13 cellular contexts compared by ENCODE assay signal in the genomic region with DNA sequence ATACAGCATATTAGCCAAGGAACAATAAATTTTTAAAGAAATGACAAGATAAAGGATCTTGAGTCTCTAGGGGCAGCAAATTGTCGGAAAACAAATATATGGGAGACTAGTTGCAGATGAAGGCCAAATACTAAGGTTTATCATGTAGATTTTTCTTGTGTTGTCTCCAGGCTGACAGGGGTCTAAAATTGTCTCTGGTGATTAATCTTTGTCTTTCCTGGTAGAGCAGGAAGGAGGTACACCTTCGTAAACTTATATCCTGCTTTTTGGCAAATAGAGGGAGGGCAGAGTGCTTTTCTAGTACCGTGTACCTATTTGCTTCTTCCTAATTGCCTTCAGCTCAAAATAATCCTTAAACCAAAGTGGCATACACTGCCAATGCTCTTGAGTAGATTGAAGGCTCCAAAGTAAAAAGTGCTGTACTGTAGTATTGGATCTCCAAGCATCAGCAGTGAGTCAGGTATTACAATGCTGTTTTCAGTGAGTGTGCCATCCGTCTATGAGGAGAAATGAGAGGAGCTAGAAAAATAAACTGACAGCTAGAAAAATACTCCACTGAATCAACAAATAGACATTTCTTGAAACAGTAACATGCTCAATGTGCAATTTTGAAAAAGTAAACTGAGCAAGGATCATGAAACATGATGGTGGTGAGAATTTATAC. TPM values are rescaled to one million over a fixed set of nuclear protein-coding genes. Genes with fewer than 3 reads are reported as not detected.
A peak's percentile ranks its signal among the peaks of the same experiment; 100 is the strongest.
DNase-seq lines count a peak whose midpoint lies in the region; ATAC-seq, FAIRE-seq and TF ChIP-seq lines count a peak whose summit lies in the region.
"Had no signal": no experiment of that assay in that cellular context is flagged by ENCODE, and none has a peak within 500 bp of the region (broad histone marks: within the 10 kb centered on the region; RNA-seq: fewer than 3 reads in every experiment).

No MANE protein-coding gene starts in this region.

- no peak overlapping the region for H3K9ac ChIP-seq in kidney (ENCODE audit: low read length in 2 of 2)

- H3K27ac Mint-ChIP-seq in GM23338: peak overlapping the region; percentile 41; the same call in 1 of the 2 replicates
- H3K27ac Mint-ChIP-seq in activated CD8-positive, alpha-beta T cell treated with anti-CD3 and anti-CD28 coated beads for 36 hours: no peak overlapping the region

- TF ChIP-seq EP300 in stomach (IDR thresholded peaks at IDR 0.05): no peak

- H3K27ac ChIP-seq in GM23338 (ENCODE audit: low read depth): peak overlapping the region; percentile 95
- peak overlapping the region; percentile 66 to 78 for H3K27ac ChIP-seq in kidney (ENCODE audit: low read depth in 2 of 2, low read length in 2 of 2)
- peak overlapping the region in 2 of 5 donors; percentile 97 to 99 for H3K27ac ChIP-seq in stomach
- H3K27ac ChIP-seq: BLaER1 had no signal

- WGBS in stomach, 5 donors: 82 to 90% (median 87%) methylated on average over 4 of the region's 4 CpGs

- TF ChIP-seq POLR2A in stomach (IDR thresholded peaks at IDR 0.05): no peak

- H3K27me3 Mint-ChIP-seq in GM23338 (ENCODE audit: insufficient read depth, low read depth, poor library complexity): peaks cover 3% of the 10 kb centered on the region
- no peaks in the 10 kb centered on the region for H3K27me3 Mint-ChIP-seq in activated CD8-positive, alpha-beta T cell treated with anti-CD3 and anti-CD28 coated beads for 36 hours

- FAIRE-seq in kidney (lab: Jason Lieb, UNC): no peak
- FAIRE-seq: urothelium cell line had no signal

- peaks cover 25% of the 10 kb centered on the region for H3K4me1 Mint-ChIP-seq in GM23338
- H3K4me1 Mint-ChIP-seq in activated CD8-positive, alpha-beta T cell treated with anti-CD3 and anti-CD28 coated beads for 36 hours (ENCODE audit: low read depth): peaks cover 6% of the 10 kb centered on the region

- no peaks in the 10 kb centered on the region for H3K9me3 ChIP-seq in kidney (ENCODE audit: control insufficient read depth in 1 of 2, low read length in 2 of 2)
- no peaks in the 10 kb centered on the region for H3K9me3 ChIP-seq in stomach
- H3K9me3 ChIP-seq: BLaER1, sigmoid colon had no signal

- H3K4me1 ChIP-seq in GM23338 (ENCODE audit: insufficient read depth) (peaks cover 27% of the 10 kb centered on the region), kidney (ENCODE audit: control insufficient read depth in 1 of 2, insufficient read depth in 1 of 2, low read depth in 1 of 2, low read length in 2 of 2) (peaks cover 23 to 41% of the 10 kb centered on the region in 2 donors), stomach (peaks cover 15 to 34% (median 29%) of the 10 kb centered on the region in 4 donors)

- no peaks in the 10 kb centered on the region for H4K20me1 ChIP-seq in GM23338 (replicated peaks; ENCODE audit: insufficient read depth)
- H4K20me1 ChIP-seq: BLaER1 had no signal

- H3K4me3 ChIP-seq in GM23338: peak overlapping the region; percentile 71
- peak overlapping the region in 1 of 2 donors; percentile 74 for H3K4me3 ChIP-seq in kidney (ENCODE audit: low read length in 2 of 2)
- no peak overlapping the region for H3K4me3 ChIP-seq in stomach

- H3K27me3 ChIP-seq in GM23338 (ENCODE audit: insufficient read depth) (no peaks in the 10 kb centered on the region), stomach (no peaks in the 10 kb centered on the region)
- H3K27me3 ChIP-seq: BLaER1, sigmoid colon had no signal

- H3K9me3 Mint-ChIP-seq in GM23338: peaks cover 6% of the 10 kb centered on the region; the same call in 1 of the 3 replicates
- H3K9me3 Mint-ChIP-seq in activated CD8-positive, alpha-beta T cell treated with anti-CD3 and anti-CD28 coated beads for 36 hours: no peaks in the 10 kb centered on the region
- H3K9me3 Mint-ChIP-seq: activated naive CD8-positive, alpha-beta T cell treated with anti-CD3 and anti-CD28 coated beads for 36 hours had no signal

- CTCF ChIA-PET in activated CD8-positive, alpha-beta T cell treated with anti-CD3 and anti-CD28 coated beads for 36 hours (lab: Charles Lee): interaction anchor here (1.6 to 3.5 kb wide), 5 partner anchors 12 to 182 kb away, joined by 4 to 17 read pairs (median 9); no protein-coding TSS in a partner anchor

- DNase-seq in AG08396 (ENCODE audit: low spot score) (peak; percentile 14), GM23338 (ENCODE audit: low spot score) (no peak), kidney (no peak), stomach (no peak), NCI-H1930 (lab: John Stamatoyannopoulos, UW) (no peak)
- no peak for DNase-seq in activated CD8-positive, alpha-beta T cell treated with anti-CD3 and anti-CD28 coated beads for 36 hours
- DNase-seq: activated naive CD8-positive, alpha-beta T cell treated with anti-CD3 and anti-CD28 coated beads for 36 hours; NCI-H524 treated with DMSO at 0.1 percent for 48 hours; sigmoid colon had no signal

- H3K79me2 ChIP-seq in GM23338 (replicated peaks; ENCODE audit: insufficient read depth): peaks cover 24% of the 10 kb centered on the region

- H3K4me2 ChIP-seq in GM23338: peak overlapping the region; percentile 86

- POLR2A ChIA-PET in activated CD8-positive, alpha-beta T cell treated with anti-CD3 and anti-CD28 coated beads for 36 hours (lab: Charles Lee): interaction anchor here (0.7 to 1.4 kb wide), 2 partner anchors 9 to 10 kb away, joined by 3 read pairs; no protein-coding TSS in a partner anchor

- H3K36me3 Mint-ChIP-seq in GM23338 (ENCODE audit: low read depth): no peaks in the 10 kb centered on the region
- H3K36me3 Mint-ChIP-seq in activated CD8-positive, alpha-beta T cell treated with anti-CD3 and anti-CD28 coated beads for 36 hours (ENCODE audit: low read depth): no peaks in the 10 kb centered on the region
- H3K36me3 Mint-ChIP-seq: activated naive CD8-positive, alpha-beta T cell treated with anti-CD3 and anti-CD28 coated beads for 36 hours had no signal

- H3F3A ChIP-seq in GM23338 (replicated peaks; ENCODE audit: low read depth): peaks cover 11% of the 10 kb centered on the region; the same call in 1 of the 2 replicates

- TF ChIP-seq CTCF in GM23338 (conservative IDR thresholded peaks at IDR 0.05; ENCODE audit: low read depth in 2 of 2) (no peak), kidney (IDR thresholded peaks at IDR 0.05; ENCODE audit: borderline replicate concordance, extremely low read depth, insufficient read depth) (no peak), stomach (IDR thresholded peaks at IDR 0.05) (no peak)
- TF ChIP-seq CTCF in activated CD8-positive, alpha-beta T cell treated with anti-CD3 and anti-CD28 coated beads for 36 hours (IDR thresholded peaks at IDR 0.05): no peak

- peak overlapping the region; percentile 67 for H2AFZ ChIP-seq in GM23338

- H3K36me3 ChIP-seq in GM23338 (ENCODE audit: insufficient read depth) (no peaks in the 10 kb centered on the region), kidney (ENCODE audit: control insufficient read depth in 1 of 2, insufficient read depth in 2 of 2, low read length in 2 of 2) (no peaks in the 10 kb centered on the region), stomach (no peaks in the 10 kb centered on the region)
- H3K36me3 ChIP-seq: BLaER1, sigmoid colon had no signal

- H3K9me2 ChIP-seq in GM23338 (ENCODE audit: insufficient read depth): no peaks in the 10 kb centered on the region

- ATAC-seq in GM23338 (no peak), HG03097 (IDR thresholded peaks at IDR 0.05; ENCODE audit: low FRiP score, unreplicated experiment) (no peak), GM19023 (IDR thresholded peaks at IDR 0.05; ENCODE audit: unreplicated experiment) (no peak)
- ATAC-seq in activated CD8-positive, alpha-beta T cell treated with anti-CD3 and anti-CD28 coated beads for 36 hours: no peak

- intact Hi-C loops in activated CD8-positive, alpha-beta T cell treated with anti-CD3 and anti-CD28 coated beads for 36 hours (cut with micrococcal nuclease): no loop called here
- intact Hi-C loops in kidney (cut with DNase I) (no loop called here), stomach (cut with DNase I; ENCODE audit: low total_unique reads) (no loop called here)

- no peak overlapping the region; the same call in 2 of the 3 replicates for H3K4me3 Mint-ChIP-seq in GM23338
- peak overlapping the region; percentile 25 for H3K4me3 Mint-ChIP-seq in activated CD8-positive, alpha-beta T cell treated with anti-CD3 and anti-CD28 coated beads for 36 hours

TF ChIP-seq in GM23338, 12 proteins besides CTCF, POLR2A, EP300 and RAD21:
- TF ChIP-seq EZH2phosphoT487 (IDR thresholded peaks at IDR 0.05; ENCODE audit: unreplicated experiment): no peak
- TF ChIP-seq NANOG (IDR thresholded peaks at IDR 0.05; ENCODE audit: borderline replicate concordance): no peak
- TF ChIP-seq, protein P1, sequence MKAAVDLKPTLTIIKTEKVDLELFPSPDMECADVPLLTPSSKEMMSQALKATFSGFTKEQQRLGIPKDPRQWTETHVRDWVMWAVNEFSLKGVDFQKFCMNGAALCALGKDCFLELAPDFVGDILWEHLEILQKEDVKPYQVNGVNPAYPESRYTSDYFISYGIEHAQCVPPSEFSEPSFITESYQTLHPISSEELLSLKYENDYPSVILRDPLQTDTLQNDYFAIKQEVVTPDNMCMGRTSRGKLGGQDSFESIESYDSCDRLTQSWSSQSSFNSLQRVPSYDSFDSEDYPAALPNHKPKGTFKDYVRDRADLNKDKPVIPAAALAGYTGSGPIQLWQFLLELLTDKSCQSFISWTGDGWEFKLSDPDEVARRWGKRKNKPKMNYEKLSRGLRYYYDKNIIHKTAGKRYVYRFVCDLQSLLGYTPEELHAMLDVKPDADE (IDR thresholded peaks at IDR 0.05): no peak

RNA-seq across cellular contexts. Expression of gene LEPR, which starts 1.8 kb away (rescaled TPM):
- 3.8 and 4.7 TPM in 2 replicates for total RNA-seq in GM23338 (2014; rRNA removed; shearing (Covaris generic))
- polyA plus RNA-seq in GM23338 (2016; fragmentation: Nextera tagmentation; extraction: Ambion mirVana) (1.5 and 2.1 TPM in 2 replicates), kidney (ENCODE audit: insufficient read depth, low read depth, low replicate concordance) (3.1 TPM), stomach (10 to 100 TPM in 2 of 3 donors, 1 to 10 TPM in 1; 6.9 to 13.6 (median 10.5) TPM)
- total RNA-seq in activated CD8-positive, alpha-beta T cell treated with anti-CD3 and anti-CD28 coated beads for 36 hours: 1 to 10 TPM; 3.0 TPM
- total RNA-seq in kidney (13.8 TPM), stomach (10 to 100 TPM in 4 of 5 donors, under 1 TPM in 1; 0.58 to 33.0 (median 20.5) TPM)

RNA-seq across cellular contexts. Expression of gene LEPROT, which starts 1.8 kb away (rescaled TPM):
- 22.9 and 26.7 TPM in 2 replicates for total RNA-seq in GM23338 (2014; rRNA removed; shearing (Covaris generic))
- polyA plus RNA-seq in GM23338 (2016; fragmentation: Nextera tagmentation; extraction: Ambion mirVana) (19.3 and 24.9 TPM in 2 replicates), kidney (ENCODE audit: insufficient read depth, low read depth, low replicate concordance) (67.6 TPM), stomach (10 to 100 TPM; 15.6 to 29.1 (median 28.4) TPM)
- total RNA-seq in activated CD8-positive, alpha-beta T cell treated with anti-CD3 and anti-CD28 coated beads for 36 hours: 10 to 100 TPM; 11.3 to 12.6 TPM
- total RNA-seq in kidney (160 TPM), stomach (100 to 1,000 TPM in 1 of 5 donors, 10 to 100 TPM in 3, 1 to 10 TPM in 1; 9.3 to 101 (median 39.3) TPM)
